Comparison of ENCODE assay signal across 10 cellular contexts in the genomic region with DNA sequence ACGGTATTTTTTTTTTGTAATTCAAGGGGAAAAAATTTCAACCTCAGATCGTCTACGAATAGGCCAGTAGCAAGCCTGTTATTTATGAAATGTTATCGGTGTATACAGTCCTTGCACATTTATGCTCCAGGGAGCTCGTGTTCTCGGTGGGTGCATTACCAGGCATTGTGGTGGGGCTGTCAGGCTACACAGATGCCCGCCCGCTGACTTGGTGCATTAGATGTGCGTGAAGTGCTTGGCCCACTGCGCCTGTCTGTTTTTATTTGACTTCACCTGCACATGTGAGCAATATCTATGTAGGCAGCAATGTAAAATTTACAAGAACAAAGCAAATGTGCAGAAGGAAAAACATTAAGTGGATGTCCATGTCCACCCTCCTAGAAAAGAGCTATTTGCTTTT. TPM values are rescaled to one million over a fixed set of nuclear protein-coding genes. Genes with fewer than 3 reads are reported as not detected.
DNase-seq lines count a peak whose midpoint lies in the region; ATAC-seq and TF ChIP-seq lines count a peak whose summit lies in the region.
"Had no signal": no experiment of that assay in that cellular context is flagged by ENCODE, and none has a peak within 500 bp of the region (broad histone marks: within the 10 kb centered on the region; RNA-seq: fewer than 3 reads in every experiment).

No MANE protein-coding gene starts in this region.

- H3K9me3 Mint-ChIP-seq in brain: peaks cover 0 to 2% (median 0%) of the 10 kb centered on the region in 5 experiments

- peaks cover 6 to 67% (median 47%) of the 10 kb centered on the region in 9 donors for H3K4me1 ChIP-seq in heart right ventricle
- peaks cover 5% of the 10 kb centered on the region for H3K4me1 ChIP-seq in right cardiac atrium (ENCODE audit: control insufficient read depth, insufficient read depth, low read length)
- H3K4me1 ChIP-seq in muscle layer of duodenum (ENCODE audit: control insufficient read depth in 1 of 2, insufficient read depth in 2 of 2, low read length in 2 of 2): peaks cover 0 to 36% of the 10 kb centered on the region in 2 donors
- peaks cover 0 to 21% of the 10 kb centered on the region in 2 donors for H3K4me1 ChIP-seq in uterus

- POLR2A ChIA-PET in GM10248 (lab: Yijun Ruan, JAX): no interaction called here

- H3K36me3 ChIP-seq in heart right ventricle: peaks cover 0 to 7% (median 0%) of the 10 kb centered on the region in 9 donors
- H3K36me3 ChIP-seq in muscle layer of duodenum (ENCODE audit: control insufficient read depth in 1 of 2, insufficient read depth in 2 of 2, low read length in 2 of 2): no peaks in the 10 kb centered on the region
- no peaks in the 10 kb centered on the region for H3K36me3 ChIP-seq in uterus

- peaks cover 34% of the 10 kb centered on the region for H3K36me3 Mint-ChIP-seq in brain

- no peaks in the 10 kb centered on the region for H3K27me3 ChIP-seq in heart right ventricle
- H3K27me3 ChIP-seq in right cardiac atrium (ENCODE audit: control insufficient read depth, insufficient read depth): no peaks in the 10 kb centered on the region
- H3K27me3 ChIP-seq in muscle layer of duodenum (ENCODE audit: low read depth, low read length): no peaks in the 10 kb centered on the region
- no peaks in the 10 kb centered on the region for H3K27me3 ChIP-seq in uterus

- WGBS in heart right ventricle, 2 donors: 63 to 68% methylated on average over 10 of the region's 10 CpGs
- WGBS in right cardiac atrium: 59% methylated on average over 10 of the region's 10 CpGs

- no peak for ATAC-seq in heart right ventricle
- ATAC-seq in right cardiac atrium: no peak

- intact Hi-C loops in heart right ventricle (cut with DNase I): loop anchor here in 7 of 10 donors (5.0 to 10.0 kb wide), 8 partner anchors 32 to 67 kb away; no protein-coding TSS in a partner anchor
- intact Hi-C loops in right cardiac atrium (cut with DNase I): loop anchor here (5.0 to 10.0 kb wide), 6 partner anchors 43 to 70 kb away; no protein-coding TSS in a partner anchor
- intact Hi-C loops in uterus (cut with DNase I; ENCODE audit: low total_unique reads): loop anchor here (5.0 kb wide), 2 partner anchors 57 to 197 kb away; a partner anchor contains a TSS

- H3K9me3 ChIP-seq in heart right ventricle (no peaks in the 10 kb centered on the region), right cardiac atrium (ENCODE audit: control insufficient read depth, low read length) (no peaks in the 10 kb centered on the region), muscle layer of duodenum (ENCODE audit: control insufficient read depth in 1 of 2, low read length in 2 of 2) (no peaks in the 10 kb centered on the region), uterus (no peaks in the 10 kb centered on the region)

- peak overlapping the region; percentile 92 to 99 (median 94) for H3K4me3 Mint-ChIP-seq in brain

- TF ChIP-seq POLR2A in uterus (IDR thresholded peaks at IDR 0.05): no peak

- peak overlapping the region in 9 of 10 donors; percentile 91 to 98 (median 96) for H3K27ac ChIP-seq in heart right ventricle
- H3K27ac ChIP-seq in right cardiac atrium (ENCODE audit: low read length): no peak overlapping the region
- H3K27ac ChIP-seq in muscle layer of duodenum (ENCODE audit: low read length): peak overlapping the region; percentile 93
- peak overlapping the region; percentile 90 to 93 for H3K27ac ChIP-seq in uterus

- DNase-seq in heart right ventricle: no peak
- no peak for DNase-seq in right cardiac atrium
- no peak for DNase-seq in uterus
- no peak for DNase-seq in GM10248 (ENCODE audit: extremely low spot score)
- DNase-seq in HUDEP-2 (lab: John Stamatoyannopoulos, UW; ENCODE audit: unreplicated experiment in 76 of 76): no peak
- no peak for DNase-seq in NCI-H187 treated with DMSO at 0.1 percent for 48 hours (lab: John Stamatoyannopoulos, UW)
- DNase-seq: H9, NCI-H146 had no signal

- TF ChIP-seq CTCF in heart right ventricle (IDR thresholded peaks at IDR 0.05) (no peak), brain (conservative IDR thresholded peaks at IDR 0.05) (no peak), uterus (IDR thresholded peaks at IDR 0.05) (no peak), GM10248 (IDR thresholded peaks at IDR 0.05; ENCODE audit: control extremely low read depth, extremely low read depth, low read depth, missing control alignments) (no peak)

- H3K27me3 Mint-ChIP-seq in brain: peaks cover 10% of the 10 kb centered on the region

- peak overlapping the region; percentile 95 to 99 (median 97) for H3K27ac Mint-ChIP-seq in brain
- H3K27ac Mint-ChIP-seq: H9 had no signal

- CTCF ChIA-PET in GM10248 (lab: Yijun Ruan, JAX): interaction anchor here (0.8 to 1.1 kb wide), 3 partner anchors 15 to 43 kb away, joined by 3 to 5 read pairs (median 4); no protein-coding TSS in a partner anchor

- peak overlapping the region in 6 of 10 donors; percentile 76 to 99 (median 94) for H3K4me3 ChIP-seq in heart right ventricle
- no peak overlapping the region for H3K4me3 ChIP-seq in right cardiac atrium (ENCODE audit: low read length)
- H3K4me3 ChIP-seq in muscle layer of duodenum (ENCODE audit: low read depth in 1 of 2, low read length in 2 of 2): peak overlapping the region; percentile 71 to 83
- peak overlapping the region; percentile 77 to 86 for H3K4me3 ChIP-seq in uterus

- peaks cover 65% of the 10 kb centered on the region for H3K4me1 Mint-ChIP-seq in brain

RNA-seq across cellular contexts. Expression of a gene that starts 2.7 kb away (rescaled TPM):
- total RNA-seq in heart right ventricle (10 to 100 TPM; 17.6 to 30.6 (median 25.4) TPM), right cardiac atrium (10 to 100 TPM; 15.4 to 22.4 (median 20.3) TPM), uterus (10 to 100 TPM in 3 of 4 donors, 1 to 10 TPM in 1; 9.0 to 64.1 (median 21.5) TPM)
- polyA plus RNA-seq in heart right ventricle (1 to 10 TPM; 3.6 to 9.8 TPM), right cardiac atrium (10.9 TPM), brain (ENCODE audit: insufficient read depth, low read depth, low replicate concordance) (8.0 TPM)
